In genomic region chr6:3410385-3411360, GRCh38 we compare ENCODE assay signal across 8 cellular contexts. TPM values are rescaled to one million over a fixed set of nuclear protein-coding genes. Genes with fewer than 3 reads are reported as not detected.
DNase-seq lines count a peak whose midpoint lies in the region; TF ChIP-seq lines count a peak whose summit lies in the region.

No MANE protein-coding gene starts in this region.

- H2BK5ac ChIP-seq in H9 (ENCODE audit: insufficient read length, low read length), result no peak overlapping the region

- H3K27ac Mint-ChIP-seq in H9, result peak overlapping the region in 1 of 3 experiments; percentile 24; a peak in 1 of 7 replicates

- H2AK5ac ChIP-seq in H9 (ENCODE audit: insufficient read length, low read length), result no peak overlapping the region

- H3K56ac ChIP-seq in H9 (ENCODE audit: insufficient read length, low read depth, low read length), result no peak overlapping the region

- H3K79me2 ChIP-seq in H9 (ENCODE audit: insufficient read depth, low read length), result no peaks in the 10 kb centered on the region
- H3K79me2 ChIP-seq in OCI-LY1 (ENCODE audit: insufficient read depth, low read length), result no peaks in the 10 kb centered on the region

- no peak overlapping the region for H3T11ph ChIP-seq in H9 (ENCODE audit: low read length)

- H3K9me2 ChIP-seq in OCI-LY1 (ENCODE audit: low read depth, low read length), result no peaks in the 10 kb centered on the region

- H3K18ac ChIP-seq in H9 (ENCODE audit: insufficient read length, low read depth, low read length), result no peak overlapping the region

- no peak overlapping the region for H4K5ac ChIP-seq in H9 (ENCODE audit: insufficient read length, low read depth, low read length)

- H4K20me1 ChIP-seq in H9 (ENCODE audit: control insufficient read depth, insufficient read depth, insufficient read length) (no peaks in the 10 kb centered on the region), OCI-LY1 (ENCODE audit: insufficient read depth, low read length) (no peaks in the 10 kb centered on the region)

- no peak overlapping the region for H4K8ac ChIP-seq in H9 (replicated peaks; ENCODE audit: insufficient read length, low read depth, low read length)

- no CpG with 5 or more reads among the region's 15 CpGs for WGBS in H9 (ENCODE audit: extremely low coverage, insufficient read length, low lambda C conversion rate)

- no peak overlapping the region for H3K4me2 ChIP-seq in H9 (ENCODE audit: insufficient read depth, insufficient read length, low read length)
- H3K4me2 ChIP-seq in OCI-LY1 (ENCODE audit: low read length), result no peak overlapping the region

- H4K91ac ChIP-seq in H9 (ENCODE audit: insufficient read length, low read depth, low read length), result no peak overlapping the region

- H2BK20ac ChIP-seq in H9 (ENCODE audit: low read depth, low read length, poor library complexity, severe bottlenecking), result no peak overlapping the region

- no peak overlapping the region for H3K9ac ChIP-seq in H9 (ENCODE audit: extremely low read depth, insufficient read length, low read length)
- H3K9ac ChIP-seq in OCI-LY1 (ENCODE audit: low read length), result no peak overlapping the region

- no peaks in the 10 kb centered on the region for H3K36me3 ChIP-seq in OCI-LY1 (ENCODE audit: insufficient read depth, low read length)
- H3K36me3 ChIP-seq in tibial artery, result no peaks in the 10 kb centered on the region

- peaks cover 37 to 43% of the 10 kb centered on the region in 2 experiments for H3K4me1 Mint-ChIP-seq in H9

- H2BK12ac ChIP-seq in H9 (ENCODE audit: insufficient read length, low read depth, low read length), result no peak overlapping the region

- no peaks in the 10 kb centered on the region for H3K79me1 ChIP-seq in H9 (ENCODE audit: insufficient read depth, low read depth, low read length, poor library complexity, severe bottlenecking)

- H3K4me1 ChIP-seq in H9 (ENCODE audit: insufficient read depth, low read length) (peaks cover 19% of the 10 kb centered on the region), OCI-LY1 (ENCODE audit: insufficient read depth, low read length, severe bottlenecking) (no peaks in the 10 kb centered on the region), tibial artery (no peaks in the 10 kb centered on the region)

- H3K9me3 Mint-ChIP-seq in H9, result peaks cover 7 to 9% of the 10 kb centered on the region in 2 experiments

- no peak overlapping the region for H3K4ac ChIP-seq in H9 (ENCODE audit: low read depth, low read length)

- H3K9me3 ChIP-seq in H9 (ENCODE audit: control insufficient read depth, low read depth, low read length), result no peaks in the 10 kb centered on the region
- H3K9me3 ChIP-seq in OCI-LY1 (ENCODE audit: low read length), result no peaks in the 10 kb centered on the region
- H3K9me3 ChIP-seq in tibial artery, result peaks cover 0 to 3% (median 0%) of the 10 kb centered on the region in 3 donors

- H2BK15ac ChIP-seq in H9 (ENCODE audit: low read depth, low read length), result no peak overlapping the region

- H3K4me3 Mint-ChIP-seq in H9, result no peak overlapping the region

- H3K27ac ChIP-seq in H9 (ENCODE audit: insufficient read length, low read depth, low read length) (no peak overlapping the region), OCI-LY1 (ENCODE audit: low read depth, low read length, poor library complexity, severe bottlenecking) (no peak overlapping the region), tibial artery (no peak overlapping the region)

- no peak overlapping the region for H3K14ac ChIP-seq in H9 (ENCODE audit: insufficient read depth, low read length)

- H2BK120ac ChIP-seq in H9 (ENCODE audit: low read depth, low read length, poor library complexity, severe bottlenecking), result no peak overlapping the region

- H3K27me3 Mint-ChIP-seq in H9 (ENCODE audit: low read depth), result no peaks in the 10 kb centered on the region; the same call in 1 of the 2 replicates

- H3K27me3 ChIP-seq in H9 (ENCODE audit: insufficient read depth, low read length) (no peaks in the 10 kb centered on the region), OCI-LY1 (ENCODE audit: insufficient read depth, low read length) (no peaks in the 10 kb centered on the region), tibial artery (no peaks in the 10 kb centered on the region)

- H3K4me3 ChIP-seq in OCI-LY1 (ENCODE audit: low read depth, low read length, poor library complexity, severe bottlenecking) (no peak overlapping the region), fibroblast of pulmonary artery (replicated peaks; ENCODE audit: low read depth, low read length) (no peak overlapping the region), tibial artery (no peak overlapping the region)

- no peaks in the 10 kb centered on the region for H3F3A ChIP-seq in OCI-LY1 (ENCODE audit: insufficient read depth, low read length)

- no peak overlapping the region for H3K23ac ChIP-seq in H9 (ENCODE audit: insufficient read length, low read depth, low read length)

- TF ChIP-seq CTCF in H9 (conservative IDR thresholded peaks at IDR 0.05) (peak; percentile 93), OCI-LY1 (IDR thresholded peaks at IDR 0.05; ENCODE audit: low read length) (peak; percentile 81), fibroblast of pulmonary artery (IDR thresholded peaks at IDR 0.05; ENCODE audit: low read length, missing control alignments) (peak; percentile 83), tibial artery (IDR thresholded peaks at IDR 0.05) (peak; percentile 62 to 68)

- intact Hi-C loops in tibial artery (cut with DNase I; ENCODE audit: low total_unique reads), result no loop called here

- no peaks in the 10 kb centered on the region for H3K23me2 ChIP-seq in H9 (ENCODE audit: insufficient read length, low read depth, low read length, poor library complexity, severe bottlenecking)

- H2AFZ ChIP-seq in H9 (ENCODE audit: low read length), result no peak overlapping the region
- no peak overlapping the region for H2AFZ ChIP-seq in OCI-LY1 (ENCODE audit: low read length)

- DNase-seq in AML-193 (lab: John Stamatoyannopoulos, UW), result peak; percentile 34 to 52
- peak; percentile 84 for DNase-seq in H9
- peak; percentile 51 for DNase-seq in activated T-cell treated with anti-CD3 and anti-CD28 coated beads, Interleukin-2, amount 50 U/mL, for 1 hour
- peak; percentile 71 for DNase-seq in fibroblast of pulmonary artery (ENCODE audit: low read depth)
- peak in 40 of 56 donors; percentile 9 to 81 (median 36) for DNase-seq in nucleus accumbens (lab: John Stamatoyannopoulos, UW)
- peak in 1 of 2 donors; percentile 53 for DNase-seq in tibial artery
- DNase-seq in cerebellar nuclear complex (lab: John Stamatoyannopoulos, UW), result no peak

- peaks cover 7 to 37% (median 16%) of the 10 kb centered on the region in 3 experiments for H3K36me3 Mint-ChIP-seq in H9 (ENCODE audit: insufficient read depth in 1 of 3, low read depth in 3 of 3)

RNA-seq across cellular contexts. Expression of gene SLC22A23, which starts 46.2 kb away (rescaled TPM):
- total RNA-seq in H9 (2021), result 6.1 and 6.8 TPM in 2 replicates

Comparison
In these comparisons a context has a peak if more than half of its experiments do, and no peak if none do; other contexts are left out.
1. DNase-seq: peak in AML-193 (2 of 2), H9 (single experiment), activated T-cell treated with anti-CD3 and anti-CD28 coated beads, Interleukin-2, amount 50 U/mL, for 1 hour (single experiment), fibroblast of pulmonary artery (single experiment) and nucleus accumbens (40 of 56); none in cerebellar nuclear complex (0 of 2).
2. Peak in every context shown above with its lines, with median percentiles within 50 percentile points of each other: CTCF ChIP-seq.